ENCODE assay signal across 14 cellular contexts in the genomic region with DNA sequence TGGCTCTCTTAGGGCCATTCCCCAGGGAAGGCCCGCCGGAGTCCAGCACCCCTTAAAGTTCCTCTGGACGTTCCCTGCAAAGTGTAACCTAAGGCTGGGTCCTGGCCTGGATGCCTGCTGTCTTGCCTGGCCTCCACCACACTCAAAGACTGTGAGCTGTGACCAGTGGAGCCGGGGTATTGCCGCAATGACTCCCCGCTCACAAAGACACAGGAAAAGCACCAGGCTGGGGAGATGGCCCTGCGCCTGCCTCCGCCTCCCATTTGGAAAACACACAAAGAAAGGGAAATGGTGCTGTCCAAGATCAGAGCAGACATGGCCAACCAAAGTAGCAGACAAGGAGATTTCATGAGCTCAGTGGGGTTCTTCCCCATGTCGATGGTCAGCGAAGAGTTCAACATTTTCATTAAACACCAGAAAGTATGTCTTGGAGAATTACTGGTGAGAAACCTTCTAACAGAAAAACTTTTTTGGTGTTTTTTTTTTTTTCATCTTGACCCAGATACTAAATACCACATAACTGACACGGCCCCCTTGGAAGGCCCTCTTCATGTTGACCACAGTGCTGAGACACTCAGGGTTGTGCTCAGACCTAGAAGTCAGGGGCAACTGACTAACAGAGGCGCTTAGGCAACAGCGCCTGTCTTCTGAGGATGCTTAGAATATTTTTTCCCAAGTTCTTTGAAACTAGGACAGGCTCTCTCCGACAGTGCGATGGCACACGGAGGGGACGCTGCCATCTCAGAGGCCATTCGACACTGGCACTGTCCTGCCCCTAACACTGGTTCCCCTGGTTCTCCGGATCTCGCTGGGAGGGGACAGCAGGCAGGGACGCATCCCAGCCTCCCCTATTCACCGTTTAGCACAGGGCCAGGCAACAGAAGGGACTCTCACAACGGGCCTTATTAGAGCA.
DNase-seq lines count a peak whose midpoint lies in the region; ATAC-seq, FAIRE-seq and TF ChIP-seq lines count a peak whose summit lies in the region.
"Had no signal": no experiment of that assay in that cellular context is flagged by ENCODE, and none has a peak within 500 bp of the region (broad histone marks: within the 10 kb centered on the region; RNA-seq: fewer than 3 reads in every experiment).

No MANE protein-coding gene starts in this region.

- BruUV-seq in MCF 10A (replicated peaks; lab: Mats Ljungman, UMichigan): no TSS peak

- H3K27me3 Mint-ChIP-seq in central memory CD8-positive, alpha-beta T cell: no peaks in the 10 kb centered on the region
- H3K27me3 Mint-ChIP-seq in type B pancreatic cell (no peaks in the 10 kb centered on the region), MCF 10A (ENCODE audit: insufficient read depth, unreplicated experiment) (no peaks in the 10 kb centered on the region)

- H3K4me3 ChIP-seq in mesendoderm (ENCODE audit: low read length) (no peak overlapping the region), kidney (ENCODE audit: low read length in 2 of 2) (peak overlapping the region in 1 of 2 donors; percentile 30)
- H3K4me3 ChIP-seq: GM23248 had no signal

- no peaks in the 10 kb centered on the region for H3K9me3 Mint-ChIP-seq in central memory CD8-positive, alpha-beta T cell
- H3K9me3 Mint-ChIP-seq in type B pancreatic cell (peaks cover under 1% of the 10 kb centered on the region), MCF 10A (ENCODE audit: unreplicated experiment) (peaks cover 8% of the 10 kb centered on the region)
- H3K9me3 Mint-ChIP-seq: IgD-negative memory B cell had no signal

- no peak overlapping the region for H2BK5ac ChIP-seq in mesendoderm (ENCODE audit: low read length)

- H2BK120ac ChIP-seq in mesendoderm (ENCODE audit: low read depth, low read length): no peak overlapping the region

- peak overlapping the region; percentile 15 for H3K56ac ChIP-seq in mesendoderm (ENCODE audit: low read length)

- DNase-seq in activated effector memory CD4-positive, alpha-beta T cell treated with Interleukin-2 at 50 U/mL for 16 hours: peak; percentile 9
- DNase-seq in activated effector memory CD4-positive, alpha-beta T cell treated with anti-CD3 and anti-CD28 coated beads, Interleukin-2, amount 50 U/mL, for 16 hours: no peak
- DNase-seq in central memory CD8-positive, alpha-beta T cell (ENCODE audit: low spot score in 2 of 2): no peak
- DNase-seq in mesendoderm (no peak), type B pancreatic cell (ENCODE audit: extremely low spot score, unreplicated experiment) (no peak), MCF 10A (ENCODE audit: unreplicated experiment) (no peak), NCI-H1048 (lab: John Stamatoyannopoulos, UW) (no peak), kidney (no peak)
- DNase-seq: effector CD8-positive, alpha-beta T cell; GF-D8; GM23248; NCI-H2081 treated with DMSO at 0.1 percent for 48 hours; PC-3 had no signal

- H3K18ac ChIP-seq in mesendoderm (ENCODE audit: low read length): no peak overlapping the region

- H3K4me1 ChIP-seq in mesendoderm (ENCODE audit: control insufficient read depth, low read depth, low read length): no peaks in the 10 kb centered on the region
- no peaks in the 10 kb centered on the region for H3K4me1 ChIP-seq in kidney (ENCODE audit: control insufficient read depth in 1 of 2, insufficient read depth in 1 of 2, low read depth in 1 of 2, low read length in 2 of 2)

- POLR2A ChIA-PET in MCF 10A (lab: Yijun Ruan, JAX): no interaction called here

- H3K9ac ChIP-seq in mesendoderm (ENCODE audit: low read length): no peak overlapping the region
- H3K9ac ChIP-seq in kidney (ENCODE audit: low read length in 2 of 2): no peak overlapping the region
- H3K9ac ChIP-seq: GM23248 had no signal

- H3K36me3 ChIP-seq in mesendoderm (ENCODE audit: control insufficient read depth, insufficient read depth, low read length) (no peaks in the 10 kb centered on the region), kidney (ENCODE audit: control insufficient read depth in 1 of 2, insufficient read depth in 2 of 2, low read length in 2 of 2) (no peaks in the 10 kb centered on the region)

- no peak overlapping the region for H3K4me2 ChIP-seq in mesendoderm (ENCODE audit: low read length)

- H3K4me3 Mint-ChIP-seq in central memory CD8-positive, alpha-beta T cell: peak overlapping the region; percentile 56
- H3K4me3 Mint-ChIP-seq in type B pancreatic cell (peak overlapping the region; percentile 30), MCF 10A (ENCODE audit: unreplicated experiment) (no peak overlapping the region)

- peaks cover 26% of the 10 kb centered on the region for H3K4me1 Mint-ChIP-seq in central memory CD8-positive, alpha-beta T cell
- peaks cover 48% of the 10 kb centered on the region for H3K4me1 Mint-ChIP-seq in type B pancreatic cell (ENCODE audit: unreplicated experiment)
- no peaks in the 10 kb centered on the region for H3K4me1 Mint-ChIP-seq in MCF 10A (ENCODE audit: insufficient read depth, unreplicated experiment)

- ATAC-seq in central memory CD8-positive, alpha-beta T cell (replicated peaks; ENCODE audit: extremely low read depth, poor library complexity, severe bottlenecking): no peak
- ATAC-seq: PC-3 had no signal

- CTCF ChIA-PET in MCF 10A (lab: Yijun Ruan, JAX): interaction anchor here (0.6 to 0.9 kb wide), 3 partner anchors 16 to 173 kb away, joined by 3 to 5 read pairs (median 3); no protein-coding TSS in a partner anchor

- TF ChIP-seq CTCF in type B pancreatic cell (conservative IDR thresholded peaks at IDR 0.05) (no peak), MCF 10A (IDR thresholded peaks at IDR 0.05; ENCODE audit: unreplicated experiment) (no peak), kidney (IDR thresholded peaks at IDR 0.05; ENCODE audit: borderline replicate concordance, extremely low read depth, insufficient read depth) (no peak)

- no peak overlapping the region for H3K27ac ChIP-seq in mesendoderm (ENCODE audit: low read depth, low read length)
- H3K27ac ChIP-seq in kidney (ENCODE audit: low read depth in 2 of 2, low read length in 2 of 2): no peak overlapping the region
- H3K27ac ChIP-seq: GM23248 had no signal

- H2BK15ac ChIP-seq in mesendoderm (replicated peaks; ENCODE audit: low read depth): no peak overlapping the region

- WGBS in mesendoderm (ENCODE audit: extremely low coverage, insufficient coverage, low lambda C conversion rate): no CpG with 5 or more reads among the region's 23 CpGs

- no peak overlapping the region for H4K8ac ChIP-seq in mesendoderm (ENCODE audit: low read depth, low read length)

- no peaks in the 10 kb centered on the region for H3K79me1 ChIP-seq in mesendoderm (ENCODE audit: low read length)

- no peak overlapping the region for H2AK5ac ChIP-seq in mesendoderm (ENCODE audit: low read length)

- intact Hi-C loops in MCF 10A (cut with micrococcal nuclease) (no loop called here), kidney (cut with DNase I) (no loop called here)

- H3K4ac ChIP-seq in mesendoderm (ENCODE audit: low read depth, low read length): no peak overlapping the region

- peak overlapping the region; percentile 77 for H3K27ac Mint-ChIP-seq in central memory CD8-positive, alpha-beta T cell (ENCODE audit: low read depth)
- H3K27ac Mint-ChIP-seq in type B pancreatic cell (peak overlapping the region; percentile 68), MCF 10A (ENCODE audit: low read depth, unreplicated experiment) (no peak overlapping the region)

- no peaks in the 10 kb centered on the region for H3K79me2 ChIP-seq in mesendoderm (ENCODE audit: control insufficient read depth, insufficient read depth, low read length)

- no peak overlapping the region for H3K23ac ChIP-seq in mesendoderm (ENCODE audit: low read length)

- H3K36me3 Mint-ChIP-seq in central memory CD8-positive, alpha-beta T cell (ENCODE audit: insufficient read depth): no peaks in the 10 kb centered on the region
- H3K36me3 Mint-ChIP-seq in type B pancreatic cell: no peaks in the 10 kb centered on the region
- H3K36me3 Mint-ChIP-seq in MCF 10A (ENCODE audit: insufficient read depth, unreplicated experiment): no peaks in the 10 kb centered on the region
- H3K36me3 Mint-ChIP-seq: IgD-negative memory B cell had no signal

- no peaks in the 10 kb centered on the region for H3K27me3 ChIP-seq in mesendoderm (ENCODE audit: insufficient read depth, low read length, poor library complexity)

- no peak overlapping the region for H4K5ac ChIP-seq in mesendoderm (ENCODE audit: low read length)

- no peaks in the 10 kb centered on the region for H3K9me3 ChIP-seq in kidney (ENCODE audit: control insufficient read depth in 1 of 2, low read length in 2 of 2)

- FAIRE-seq in kidney (lab: Jason Lieb, UNC): no peak
